In the genomic region with DNA sequence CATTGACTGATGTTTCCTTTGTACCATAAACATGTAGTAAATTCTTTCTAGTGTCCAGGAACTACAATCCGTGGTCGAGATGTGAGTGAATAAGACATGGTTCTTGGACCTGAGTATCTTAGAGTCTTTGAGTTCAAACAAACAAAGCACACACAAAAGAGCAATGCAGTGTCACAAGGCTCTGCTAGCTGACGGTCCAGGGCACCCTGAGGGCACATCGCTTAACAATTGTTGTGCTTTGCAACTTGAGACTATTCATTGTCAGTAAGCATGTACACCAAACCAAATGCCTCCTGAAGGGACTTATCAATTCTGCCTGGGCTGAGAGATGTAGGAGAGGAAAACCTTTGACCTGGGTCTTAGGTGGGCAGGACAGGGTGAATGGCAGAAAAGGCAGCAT, we compare ENCODE assay signal across 17 cellular contexts.
DNase-seq lines count a peak whose midpoint lies in the region; ATAC-seq and TF ChIP-seq lines count a peak whose summit lies in the region.
"Had no signal": no experiment of that assay in that cellular context is flagged by ENCODE, and none has a peak within 500 bp of the region (broad histone marks: within the 10 kb centered on the region; RNA-seq: fewer than 3 reads in every experiment).

No MANE protein-coding gene starts in this region.

- DNase-seq in DMS 273 (lab: John Stamatoyannopoulos, UW; ENCODE audit: unreplicated experiment) = peak; percentile 12
- DNase-seq in DMS 273 treated with DMSO at 0.1 percent for 48 hours (lab: John Stamatoyannopoulos, UW) = no peak
- peak; percentile 32 for DNase-seq in M059J (ENCODE audit: low read depth)
- DNase-seq in astrocyte of the hippocampus (ENCODE audit: low read depth, low spot score) = peak; percentile 3
- peak; percentile 2 for DNase-seq in neural crest cell (ENCODE audit: low read depth, low spot score)
- DNase-seq in GM19238 (ENCODE audit: insufficient read length, low spot score) = no peak
- no peak for DNase-seq in activated CD8-positive, alpha-beta memory T cell treated with anti-CD3 and anti-CD28 coated beads, Interleukin-2, amount 10 ng/mL, durations not matched to agents 7 days and 5 days
- DNase-seq in NCI-H82 (lab: John Stamatoyannopoulos, UW) = no peak
- DNase-seq: activated CD4-positive, alpha-beta T cell treated with anti-CD3 and anti-CD28 coated beads, Interleukin-2, amount 50 U/mL, for 4 hours; activated T-cell treated with anti-CD3 and anti-CD28 coated beads, Interleukin-2, amount 50 U/mL, for 72 hours; hippocampal formation; left lung; NCI-H1105; NCI-H446 treated with DMSO at 0.1 percent for 48 hours; small intestine; stimulated activated naive B cell treated with anti-CD40 and anti-IgM and Interleukin-4, amounts not matched to agents 10 μg/mL and 1 μg/mL and 100 μg/mL, for 72 hours had no signal

- H3K9me3 Mint-ChIP-seq in neural crest cell = no peaks in the 10 kb centered on the region
- no peaks in the 10 kb centered on the region for H3K9me3 Mint-ChIP-seq in activated CD8-positive, alpha-beta memory T cell treated with anti-CD3 and anti-CD28 coated beads, Interleukin-2, amount 10 ng/mL, durations not matched to agents 7 days and 5 days (ENCODE audit: low read depth)
- H3K9me3 Mint-ChIP-seq: activated T-cell treated with anti-CD3 and anti-CD28 coated beads, Interleukin-2, amount 50 U/mL, for 72 hours; central memory CD8-positive, alpha-beta T cell; stimulated activated naive B cell treated with anti-CD40 and anti-IgM and Interleukin-4, amounts not matched to agents 10 μg/mL and 1 μg/mL and 100 μg/mL, for 72 hours had no signal

- TF ChIP-seq CTCF in neural crest cell (conservative IDR thresholded peaks at IDR 0.05) = no peak

- no peak overlapping the region for H3K4me3 Mint-ChIP-seq in neural crest cell
- no peak overlapping the region for H3K4me3 Mint-ChIP-seq in activated CD8-positive, alpha-beta memory T cell treated with anti-CD3 and anti-CD28 coated beads, Interleukin-2, amount 10 ng/mL, durations not matched to agents 7 days and 5 days
- H3K4me3 Mint-ChIP-seq: activated T-cell treated with anti-CD3 and anti-CD28 coated beads, Interleukin-2, amount 50 U/mL, for 72 hours; central memory CD8-positive, alpha-beta T cell; stimulated activated naive B cell treated with anti-CD40 and anti-IgM and Interleukin-4, amounts not matched to agents 10 μg/mL and 1 μg/mL and 100 μg/mL, for 72 hours had no signal

- peaks cover 11% of the 10 kb centered on the region for H3K4me1 Mint-ChIP-seq in neural crest cell
- H3K4me1 Mint-ChIP-seq in activated CD8-positive, alpha-beta memory T cell treated with anti-CD3 and anti-CD28 coated beads, Interleukin-2, amount 10 ng/mL, durations not matched to agents 7 days and 5 days = peaks cover 32% of the 10 kb centered on the region
- H3K4me1 Mint-ChIP-seq: stimulated activated naive B cell treated with anti-CD40 and anti-IgM and Interleukin-4, amounts not matched to agents 10 μg/mL and 1 μg/mL and 100 μg/mL, for 72 hours had no signal

- H3K27ac Mint-ChIP-seq in neural crest cell (ENCODE audit: unreplicated experiment) = no peak overlapping the region
- no peak overlapping the region for H3K27ac Mint-ChIP-seq in activated CD8-positive, alpha-beta memory T cell treated with anti-CD3 and anti-CD28 coated beads, Interleukin-2, amount 10 ng/mL, durations not matched to agents 7 days and 5 days
- H3K27ac Mint-ChIP-seq: activated T-cell treated with anti-CD3 and anti-CD28 coated beads, Interleukin-2, amount 50 U/mL, for 72 hours; stimulated activated naive B cell treated with anti-CD40 and anti-IgM and Interleukin-4, amounts not matched to agents 10 μg/mL and 1 μg/mL and 100 μg/mL, for 72 hours had no signal

- no peaks in the 10 kb centered on the region for H3K27me3 Mint-ChIP-seq in neural crest cell (ENCODE audit: low read depth)
- no peaks in the 10 kb centered on the region for H3K27me3 Mint-ChIP-seq in activated CD8-positive, alpha-beta memory T cell treated with anti-CD3 and anti-CD28 coated beads, Interleukin-2, amount 10 ng/mL, durations not matched to agents 7 days and 5 days
- H3K27me3 Mint-ChIP-seq: central memory CD8-positive, alpha-beta T cell; stimulated activated naive B cell treated with anti-CD40 and anti-IgM and Interleukin-4, amounts not matched to agents 10 μg/mL and 1 μg/mL and 100 μg/mL, for 72 hours had no signal

- CTCF ChIA-PET in activated CD8-positive, alpha-beta memory T cell treated with anti-CD3 and anti-CD28 coated beads, Interleukin-2, amount 10 ng/mL, durations not matched to agents 7 days and 5 days (lab: Charles Lee) = no interaction called here

- no peak for ATAC-seq in activated CD8-positive, alpha-beta memory T cell treated with anti-CD3 and anti-CD28 coated beads, Interleukin-2, amount 10 ng/mL, durations not matched to agents 7 days and 5 days
- ATAC-seq: activated T-cell treated with anti-CD3 and anti-CD28 coated beads, Interleukin-2, amount 50 U/mL, for 72 hours; left lung; stimulated activated naive B cell treated with anti-CD40 and anti-IgM and Interleukin-4, amounts not matched to agents 10 μg/mL and 1 μg/mL and 100 μg/mL, for 72 hours had no signal

- H3K36me3 Mint-ChIP-seq in neural crest cell (ENCODE audit: low read depth) = no peaks in the 10 kb centered on the region
- no peaks in the 10 kb centered on the region for H3K36me3 Mint-ChIP-seq in activated CD8-positive, alpha-beta memory T cell treated with anti-CD3 and anti-CD28 coated beads, Interleukin-2, amount 10 ng/mL, durations not matched to agents 7 days and 5 days
- H3K36me3 Mint-ChIP-seq: stimulated activated naive B cell treated with anti-CD40 and anti-IgM and Interleukin-4, amounts not matched to agents 10 μg/mL and 1 μg/mL and 100 μg/mL, for 72 hours had no signal

Comparison
In these comparisons a context has a peak if more than half of its experiments do, and no peak if none do; other contexts are left out.
1. DNase-seq: peak in DMS 273 (single experiment), M059J (single experiment), astrocyte of the hippocampus (single experiment) and neural crest cell (single experiment); none in DMS 273 treated with DMSO at 0.1 percent for 48 hours (single experiment), GM19238 (single experiment), activated CD8-positive, alpha-beta memory T cell treated with anti-CD3 and anti-CD28 coated beads, Interleukin-2, amount 10 ng/mL, durations not matched to agents 7 days and 5 days (single experiment) and NCI-H82 (single experiment).